ENCODE assay signal across 15 cellular contexts in the genomic region with DNA sequence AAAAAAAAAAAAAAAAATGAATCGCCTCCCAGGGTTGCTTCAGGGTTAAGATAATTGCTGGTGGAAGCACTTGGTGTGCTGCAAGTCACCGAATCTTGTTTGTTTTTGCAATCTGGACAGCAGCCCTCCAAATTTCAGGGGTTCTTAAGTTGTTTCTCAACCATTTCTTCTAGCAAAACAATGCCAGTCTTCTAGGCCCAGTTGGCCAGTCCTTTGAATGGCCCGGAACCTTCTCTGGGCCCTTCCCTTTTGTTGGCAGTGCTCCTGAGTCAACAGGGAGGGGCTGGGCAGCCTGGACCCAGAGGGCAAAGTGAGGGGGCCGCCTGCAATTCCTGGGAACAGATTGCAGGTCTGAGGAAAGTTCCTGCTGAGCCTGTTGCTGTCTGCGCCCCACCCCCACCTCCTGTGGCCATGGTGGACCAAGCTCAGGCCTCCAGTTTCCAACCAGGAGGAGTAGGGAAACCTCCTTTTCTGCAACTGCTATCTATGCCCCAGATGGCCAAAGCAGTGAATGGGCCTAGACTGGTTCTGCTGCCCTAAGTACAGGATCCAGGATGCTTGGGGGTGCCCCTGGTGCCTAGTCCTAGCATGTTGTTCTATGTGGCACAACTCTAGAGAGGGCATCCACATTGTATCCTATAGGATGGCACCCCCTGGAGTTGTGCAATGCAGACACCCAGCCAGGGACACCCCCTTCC. TPM values are rescaled to one million over a fixed set of nuclear protein-coding genes. Genes with fewer than 3 reads are reported as not detected.
DNase-seq lines count a peak whose midpoint lies in the region; ATAC-seq and TF ChIP-seq lines count a peak whose summit lies in the region.
"Had no signal": no experiment of that assay in that cellular context is flagged by ENCODE, and none has a peak within 500 bp of the region (broad histone marks: within the 10 kb centered on the region; RNA-seq: fewer than 3 reads in every experiment).

No MANE protein-coding gene starts in this region.

- BruUV-seq in OCI-LY7 (replicated peaks; lab: Mats Ljungman, UMichigan) = no TSS peak

- POLR2A ChIA-PET in OCI-LY7 (lab: Charles Lee) = interaction anchor here (0.7 to 6.2 kb wide), 4 partner anchors 8 to 37 kb away, joined by 3 to 75 read pairs (median 22); no protein-coding TSS in a partner anchor
- POLR2A ChIA-PET in activated CD8-positive, alpha-beta T cell treated with anti-CD3 and anti-CD28 coated beads for 36 hours (lab: Charles Lee) = no interaction called here

- H4K20me1 ChIP-seq in OCI-LY7 (ENCODE audit: insufficient read depth, low read length) = no peaks in the 10 kb centered on the region

- H3K36me3 ChIP-seq in OCI-LY7 (ENCODE audit: insufficient read depth, low read length) (no peaks in the 10 kb centered on the region), esophagus (ENCODE audit: control insufficient read depth in 2 of 2, insufficient read depth in 2 of 2, low read length in 1 of 2) (no peaks in the 10 kb centered on the region), mucosa of descending colon (ENCODE audit: low read depth) (no peaks in the 10 kb centered on the region), tibial nerve (no peaks in the 10 kb centered on the region)

- H3K4me3 ChIP-seq in OCI-LY7 (ENCODE audit: low read depth, low read length, poor library complexity, severe bottlenecking) (no peak overlapping the region), esophagus (ENCODE audit: low read depth in 1 of 2, low read length in 2 of 2) (no peak overlapping the region), mucosa of descending colon (no peak overlapping the region), tibial nerve (no peak overlapping the region)
- H3K4me3 ChIP-seq: heart right ventricle, psoas muscle had no signal

- no peaks in the 10 kb centered on the region; the same call in 1 of the 2 replicates for H3K79me2 ChIP-seq in OCI-LY7 (ENCODE audit: insufficient read depth, low read depth, low read length)

- H3K4me3 Mint-ChIP-seq in activated CD8-positive, alpha-beta T cell treated with anti-CD3 and anti-CD28 coated beads for 36 hours = no peak overlapping the region
- H3K4me3 Mint-ChIP-seq: CD8-positive, alpha-beta memory T cell; endodermal cell; stimulated activated naive CD8-positive, alpha-beta T cell treated with anti-CD3 and anti-CD28 coated beads, Interleukin-15, Interleukin-2, amounts not matched to agents 100 ng/mL and 50 ng/mL, for 24 hours had no signal

- H3K4me1 Mint-ChIP-seq in activated CD8-positive, alpha-beta T cell treated with anti-CD3 and anti-CD28 coated beads for 36 hours (ENCODE audit: low read depth) = peaks cover 68% of the 10 kb centered on the region

- 51 to 53% methylated on average over 5 of the region's 5 CpGs for WGBS in esophagus, 2 donors
- WGBS in tibial nerve, 2 donors = 47 to 70% methylated on average over 5 of the region's 5 CpGs

- H3K27me3 ChIP-seq in esophagus (ENCODE audit: control insufficient read depth in 1 of 2, insufficient read depth in 2 of 2, low read length in 2 of 2) (no peaks in the 10 kb centered on the region), tibial nerve (no peaks in the 10 kb centered on the region)
- H3K27me3 ChIP-seq: heart right ventricle had no signal

- H3K27ac ChIP-seq in OCI-LY7 (ENCODE audit: low read depth, low read length, poor library complexity, severe bottlenecking) = peak overlapping the region; percentile 97
- peak overlapping the region; percentile 71 to 76 for H3K27ac ChIP-seq in esophagus (ENCODE audit: low read depth in 2 of 2, low read length in 1 of 2)
- peak overlapping the region in 1 of 4 donors; percentile 43 for H3K27ac ChIP-seq in tibial nerve
- H3K27ac ChIP-seq: psoas muscle had no signal

- H3K9me3 ChIP-seq in OCI-LY7 (ENCODE audit: low read length) (no peaks in the 10 kb centered on the region), esophagus (ENCODE audit: control insufficient read depth in 2 of 2, insufficient read depth in 1 of 2, low read depth in 1 of 2, low read length in 1 of 2) (no peaks in the 10 kb centered on the region), mucosa of descending colon (no peaks in the 10 kb centered on the region), tibial nerve (no peaks in the 10 kb centered on the region)
- H3K9me3 ChIP-seq: heart right ventricle, psoas muscle had no signal

- H3K4me1 ChIP-seq in OCI-LY7 (ENCODE audit: insufficient read depth, low read length, poor library complexity, severe bottlenecking) = peaks cover 95% of the 10 kb centered on the region
- H3K4me1 ChIP-seq in esophagus (ENCODE audit: control insufficient read depth in 2 of 2, insufficient read depth in 2 of 2, low read length in 1 of 2) = peaks cover 13 to 32% of the 10 kb centered on the region in 2 donors
- H3K4me1 ChIP-seq in mucosa of descending colon (ENCODE audit: low read depth) = peaks cover 68% of the 10 kb centered on the region
- peaks cover 0 to 47% (median 25%) of the 10 kb centered on the region in 4 donors for H3K4me1 ChIP-seq in tibial nerve

- ATAC-seq in mucosa of descending colon (peak; percentile 74), GM21515 (IDR thresholded peaks at IDR 0.05; ENCODE audit: unreplicated experiment) (no peak)
- ATAC-seq in activated CD8-positive, alpha-beta T cell treated with anti-CD3 and anti-CD28 coated beads for 36 hours = no peak

- no peak for DNase-seq in OCI-LY7 (ENCODE audit: low spot score)
- DNase-seq in mucosa of descending colon = peak; percentile 92 to 97 (median 93)
- peak; percentile 43 for DNase-seq in tibial nerve (ENCODE audit: low spot score in 2 of 2)
- no peak for DNase-seq in activated CD8-positive, alpha-beta T cell treated with anti-CD3 and anti-CD28 coated beads for 36 hours
- no peak for DNase-seq in NCI-H128 (lab: John Stamatoyannopoulos, UW; ENCODE audit: unreplicated experiment)
- DNase-seq: activated T-cell treated with anti-CD3 and anti-CD28 coated beads, Interleukin-2, amount 50 U/mL, for 48 hours; CD8-positive, alpha-beta memory T cell; endodermal cell; heart right ventricle; Karpas-422; stimulated activated CD4-positive, alpha-beta T cell treated with anti-CD3 and anti-CD28 coated beads, Interleukin-4, amount 100 ng/mL, for 24 hours had no signal

- CTCF ChIA-PET in OCI-LY7 (lab: Charles Lee; ENCODE audit: unreplicated experiment) = interaction anchor here (1.7 to 5.6 kb wide), 2 partner anchors 19 to 36 kb away, joined by 4 to 39 read pairs; no protein-coding TSS in a partner anchor
- CTCF ChIA-PET in activated CD8-positive, alpha-beta T cell treated with anti-CD3 and anti-CD28 coated beads for 36 hours (lab: Charles Lee) = interaction anchor here (1.2 to 2.4 kb wide), 2 partner anchors 38 to 94 kb away, joined by 5 to 11 read pairs; no protein-coding TSS in a partner anchor

- no peak for TF ChIP-seq POLR2A in tibial nerve (IDR thresholded peaks at IDR 0.05)

- TF ChIP-seq CTCF in OCI-LY7 (conservative IDR thresholded peaks at IDR 0.05; ENCODE audit: low read length) (no peak), mucosa of descending colon (IDR thresholded peaks at IDR 0.05) (no peak), tibial nerve (IDR thresholded peaks at IDR 0.05) (no peak)
- TF ChIP-seq CTCF in activated CD8-positive, alpha-beta T cell treated with anti-CD3 and anti-CD28 coated beads for 36 hours (IDR thresholded peaks at IDR 0.05) = no peak

- H3K9me2 ChIP-seq in OCI-LY7 (ENCODE audit: insufficient read depth, low read length) = no peaks in the 10 kb centered on the region

- peak overlapping the region; percentile 1; the same call in 1 of the 2 replicates for H2AFZ ChIP-seq in OCI-LY7 (ENCODE audit: low read length)

- intact Hi-C loops in OCI-LY7 (cut with micrococcal nuclease; ENCODE audit: unreplicated experiment) (no loop called here), mucosa of descending colon (cut with DNase I, micrococcal nuclease) (no loop called here)
- intact Hi-C loops in activated CD8-positive, alpha-beta T cell treated with anti-CD3 and anti-CD28 coated beads for 36 hours (cut with micrococcal nuclease) = no loop called here

- H3K9me3 Mint-ChIP-seq in activated CD8-positive, alpha-beta T cell treated with anti-CD3 and anti-CD28 coated beads for 36 hours = no peaks in the 10 kb centered on the region
- H3K9me3 Mint-ChIP-seq: CD8-positive, alpha-beta memory T cell; endodermal cell; stimulated activated naive CD8-positive, alpha-beta T cell treated with anti-CD3 and anti-CD28 coated beads, Interleukin-15, Interleukin-2, amounts not matched to agents 100 ng/mL and 50 ng/mL, for 24 hours had no signal

- H3K27ac Mint-ChIP-seq in activated CD8-positive, alpha-beta T cell treated with anti-CD3 and anti-CD28 coated beads for 36 hours = no peak overlapping the region
- H3K27ac Mint-ChIP-seq: endodermal cell had no signal

- peak overlapping the region; percentile 87 for H3K4me2 ChIP-seq in OCI-LY7 (ENCODE audit: low read length)

- peak in 1 of 2 donors; percentile 38 for TF ChIP-seq EP300 in tibial nerve (IDR thresholded peaks at IDR 0.05)

- H3K36me3 Mint-ChIP-seq in activated CD8-positive, alpha-beta T cell treated with anti-CD3 and anti-CD28 coated beads for 36 hours (ENCODE audit: low read depth) = no peaks in the 10 kb centered on the region
- H3K36me3 Mint-ChIP-seq: CD8-positive, alpha-beta memory T cell had no signal

- no peaks in the 10 kb centered on the region for H3K27me3 Mint-ChIP-seq in activated CD8-positive, alpha-beta T cell treated with anti-CD3 and anti-CD28 coated beads for 36 hours
- H3K27me3 Mint-ChIP-seq: stimulated activated naive CD8-positive, alpha-beta T cell treated with anti-CD3 and anti-CD28 coated beads, Interleukin-15, Interleukin-2, amounts not matched to agents 100 ng/mL and 50 ng/mL, for 24 hours had no signal

RNA-seq across cellular contexts. Expression of a gene that starts 31.4 kb away (rescaled TPM):
- total RNA-seq in OCI-LY7 (2014; rRNA removed; shearing (Covaris generic)) = 59.0 and 70.6 TPM in 2 replicates
- total RNA-seq in OCI-LY7 (2022) (116 and 131 TPM in 2 replicates), mucosa of descending colon (100 to 1,000 TPM; 290 to 605 (median 528) TPM), tibial nerve (100 to 1,000 TPM in 1 of 4 donors, 10 to 100 TPM in 3; 68.6 to 109 (median 82.7) TPM)
- 100 to 1,000 TPM; 116 to 203 TPM for polyA plus RNA-seq in esophagus
- 100 to 1,000 TPM; 186 to 190 TPM for total RNA-seq in activated CD8-positive, alpha-beta T cell treated with anti-CD3 and anti-CD28 coated beads for 36 hours

Comparison
In these comparisons a context has a peak if more than half of its experiments do, and no peak if none do; other contexts are left out.
1. DNase-seq: peak in mucosa of descending colon (3 of 3) and tibial nerve (2 of 2); none in OCI-LY7 (single experiment), activated CD8-positive, alpha-beta T cell treated with anti-CD3 and anti-CD28 coated beads for 36 hours (single experiment) and NCI-H128 (single experiment).